Comparison of ENCODE assay signal across 18 cellular contexts in the genomic region with DNA sequence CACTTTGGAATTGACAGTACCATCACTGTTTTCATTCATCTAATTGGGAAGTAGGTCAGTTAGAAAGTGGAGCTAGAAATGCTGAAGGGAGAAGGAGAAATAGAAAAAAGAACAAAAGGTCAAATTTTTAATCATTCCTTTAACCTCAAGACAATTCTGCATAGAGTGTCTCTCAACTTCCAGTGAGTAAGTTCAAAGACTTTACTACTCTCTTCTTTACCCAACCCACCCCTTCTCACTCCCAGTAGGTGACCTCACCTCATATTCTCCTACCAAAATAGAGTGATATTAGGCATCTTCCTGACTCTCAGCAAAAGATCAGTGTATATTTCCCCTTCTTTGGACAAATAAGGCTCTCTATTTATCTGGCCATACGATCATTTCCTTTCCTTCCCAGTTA.
"Had no signal": no experiment of that assay in that cellular context is flagged by ENCODE, and none has a peak within 500 bp of the region (broad histone marks: within the 10 kb centered on the region; RNA-seq: fewer than 3 reads in every experiment).

No MANE protein-coding gene starts in this region.

- H3K9me3 ChIP-seq: thyroid gland had no signal

- H3K4me3 ChIP-seq: smooth muscle cell, thyroid gland had no signal

- H3K4me1 ChIP-seq: thyroid gland had no signal

- DNase-seq: activated CD4-positive, alpha-beta memory T cell treated with anti-CD3 and anti-CD28 coated beads, Interleukin-2, amount 10 ng/mL, durations not matched to agents 7 days and 5 days; activated CD4-positive, alpha-beta T cell treated with anti-CD3 and anti-CD28 coated beads for 48 hours; activated CD4-positive, CD25-positive, alpha-beta regulatory T cell; activated CD8-positive, alpha-beta memory T cell treated with anti-CD3 and anti-CD28 coated beads, Interleukin-2, amount 10 ng/mL, durations not matched to agents 7 days and 5 days; activated naive CD4-positive, alpha-beta T cell; activated naive CD8-positive, alpha-beta T cell treated with anti-CD3 and anti-CD28 coated beads for 36 hours; amygdala; caudate nucleus; erythroblast; hypothalamus; occipital lobe; stimulated activated CD4-positive, alpha-beta T cell treated with anti-CD3 and anti-CD28 coated beads, Interleukin-4, amount 100 ng/mL, for 24 hours; T-helper 1 cell; T-helper 9 cell; thyroid gland had no signal

- ATAC-seq: activated CD8-positive, alpha-beta memory T cell treated with anti-CD3 and anti-CD28 coated beads, Interleukin-2, amount 10 ng/mL, durations not matched to agents 7 days and 5 days; left lobe of liver; stimulated activated effector memory CD8-positive, alpha-beta T cell treated with anti-CD3 and anti-CD28 coated beads, Interleukin-12 subunit alpha, Interleukin-12 subunit beta, amount 100 ng/mL, for 72 hours had no signal

- H3K4me2 ChIP-seq: smooth muscle cell had no signal

- H3K36me3 ChIP-seq: thyroid gland had no signal

- H3K27me3 ChIP-seq: thyroid gland had no signal
